In the genomic region with DNA sequence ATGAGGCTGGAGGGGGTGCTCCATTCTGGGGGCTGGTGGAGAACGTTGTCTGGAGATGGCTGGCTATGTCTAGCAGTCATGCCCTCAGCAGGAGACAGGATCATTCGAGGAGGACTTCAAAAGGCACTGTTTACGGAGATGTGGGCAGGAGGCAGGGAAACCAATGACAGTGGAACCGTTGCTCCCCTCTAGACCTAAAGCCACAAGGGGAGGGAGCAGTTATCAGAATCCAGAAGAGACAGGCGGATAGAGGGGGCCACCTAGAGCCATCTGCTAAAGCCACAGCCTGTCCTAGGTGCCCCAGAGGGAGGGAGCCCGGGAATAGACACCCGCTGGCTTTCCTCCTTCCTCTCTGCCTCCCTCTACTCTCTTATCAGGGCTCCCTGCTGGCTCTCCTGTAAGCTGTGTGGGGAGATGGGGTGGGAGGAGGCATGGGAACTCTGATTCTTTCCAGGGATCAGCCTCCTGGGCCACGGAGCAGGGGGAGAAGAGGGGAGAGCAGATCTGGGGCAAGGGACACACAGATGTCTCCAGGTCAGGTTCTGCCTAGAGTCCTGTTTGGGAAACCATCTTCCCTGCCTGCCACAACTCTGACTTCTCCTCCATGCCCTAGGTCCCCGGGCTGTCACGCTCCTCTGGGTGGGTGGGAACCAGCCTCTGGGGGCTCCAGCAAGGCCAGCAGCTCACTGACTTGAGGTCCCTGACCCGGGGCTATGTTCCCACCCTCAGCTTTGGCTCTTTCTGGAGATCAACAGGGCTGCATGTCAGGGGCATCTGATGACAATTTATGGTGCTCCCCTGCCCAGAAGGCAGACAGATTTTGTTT, we compare ENCODE assay signal across 1 cellular context.
TF ChIP-seq lines count a peak whose summit lies in the region.

No MANE protein-coding gene starts in this region.

TF ChIP-seq in HepG2, 621 proteins besides CTCF, POLR2A, EP300 and RAD21 (continued from another document and continues in another):
- TF ChIP-seq, protein P1, sequence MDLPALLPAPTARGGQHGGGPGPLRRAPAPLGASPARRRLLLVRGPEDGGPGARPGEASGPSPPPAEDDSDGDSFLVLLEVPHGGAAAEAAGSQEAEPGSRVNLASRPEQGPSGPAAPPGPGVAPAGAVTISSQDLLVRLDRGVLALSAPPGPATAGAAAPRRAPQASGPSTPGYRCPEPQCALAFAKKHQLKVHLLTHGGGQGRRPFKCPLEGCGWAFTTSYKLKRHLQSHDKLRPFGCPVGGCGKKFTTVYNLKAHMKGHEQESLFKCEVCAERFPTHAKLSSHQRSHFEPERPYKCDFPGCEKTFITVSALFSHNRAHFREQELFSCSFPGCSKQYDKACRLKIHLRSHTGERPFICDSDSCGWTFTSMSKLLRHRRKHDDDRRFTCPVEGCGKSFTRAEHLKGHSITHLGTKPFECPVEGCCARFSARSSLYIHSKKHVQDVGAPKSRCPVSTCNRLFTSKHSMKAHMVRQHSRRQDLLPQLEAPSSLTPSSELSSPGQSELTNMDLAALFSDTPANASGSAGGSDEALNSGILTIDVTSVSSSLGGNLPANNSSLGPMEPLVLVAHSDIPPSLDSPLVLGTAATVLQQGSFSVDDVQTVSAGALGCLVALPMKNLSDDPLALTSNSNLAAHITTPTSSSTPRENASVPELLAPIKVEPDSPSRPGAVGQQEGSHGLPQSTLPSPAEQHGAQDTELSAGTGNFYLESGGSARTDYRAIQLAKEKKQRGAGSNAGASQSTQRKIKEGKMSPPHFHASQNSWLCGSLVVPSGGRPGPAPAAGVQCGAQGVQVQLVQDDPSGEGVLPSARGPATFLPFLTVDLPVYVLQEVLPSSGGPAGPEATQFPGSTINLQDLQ (CRISPR knock-in tag; IDR thresholded peaks at IDR 0.05) = no peak
- 0 out of 2 replicates have a peak, but pooled peaks have one; percentile 29 for TF ChIP-seq ZBTB34 (CRISPR knock-in tag; IDR thresholded peaks at IDR 0.05)
- peak; percentile 50; the same call in 1 of the 2 replicates for TF ChIP-seq ATF2 (CRISPR knock-in tag; IDR thresholded peaks at IDR 0.05)
- 0 out of 2 replicates have a peak, but pooled peaks have one; percentile 1 for TF ChIP-seq ZNF296 (CRISPR knock-in tag; conservative IDR thresholded peaks at IDR 0.05)
- TF ChIP-seq SAP130 (CRISPR knock-in tag; IDR thresholded peaks at IDR 0.05; ENCODE audit: low read depth) = 0 out of 2 replicates have a peak, but pooled peaks have one; percentile 26
- TF ChIP-seq HMGXB3 (CRISPR knock-in tag; IDR thresholded peaks at IDR 0.05; ENCODE audit: borderline replicate concordance) = no peak
- TF ChIP-seq CBX2 (IDR thresholded peaks at IDR 0.05; ENCODE audit: low read depth, low read length) = no peak
- no peak for TF ChIP-seq CBX2 (CRISPR knock-in tag; IDR thresholded peaks at IDR 0.05; ENCODE audit: low read depth)
- TF ChIP-seq, protein P2, sequence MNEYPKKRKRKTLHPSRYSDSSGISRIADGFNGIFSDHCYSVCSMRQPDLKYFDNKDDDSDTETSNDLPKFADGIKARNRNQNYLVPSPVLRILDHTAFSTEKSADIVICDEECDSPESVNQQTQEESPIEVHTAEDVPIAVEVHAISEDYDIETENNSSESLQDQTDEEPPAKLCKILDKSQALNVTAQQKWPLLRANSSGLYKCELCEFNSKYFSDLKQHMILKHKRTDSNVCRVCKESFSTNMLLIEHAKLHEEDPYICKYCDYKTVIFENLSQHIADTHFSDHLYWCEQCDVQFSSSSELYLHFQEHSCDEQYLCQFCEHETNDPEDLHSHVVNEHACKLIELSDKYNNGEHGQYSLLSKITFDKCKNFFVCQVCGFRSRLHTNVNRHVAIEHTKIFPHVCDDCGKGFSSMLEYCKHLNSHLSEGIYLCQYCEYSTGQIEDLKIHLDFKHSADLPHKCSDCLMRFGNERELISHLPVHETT (CRISPR knock-in tag; conservative IDR thresholded peaks at IDR 0.05) = no peak
- no peak for TF ChIP-seq ZNF329 (CRISPR knock-in tag; IDR thresholded peaks at IDR 0.05; ENCODE audit: low read depth)
- no peak for TF ChIP-seq MTF1 (CRISPR knock-in tag; IDR thresholded peaks at IDR 0.05)
- TF ChIP-seq SP5 (CRISPR knock-in tag; IDR thresholded peaks at IDR 0.05; ENCODE audit: borderline replicate concordance, low read depth) = 0 out of 2 replicates have a peak, but pooled peaks have one; percentile 10
- 0 out of 2 replicates have a peak, but pooled peaks have one; percentile 28 for TF ChIP-seq ATF7-NPFF (CRISPR knock-in tag; IDR thresholded peaks at IDR 0.05; ENCODE audit: low read depth)
- TF ChIP-seq KDM2A (CRISPR knock-in tag; IDR thresholded peaks at IDR 0.05; ENCODE audit: borderline replicate concordance, low read depth) = 0 out of 2 replicates have a peak, but pooled peaks have one; percentile 14
- no peak for TF ChIP-seq ZNF432 (CRISPR knock-in tag; IDR thresholded peaks at IDR 0.05; ENCODE audit: borderline replicate concordance)
- no peak for TF ChIP-seq ARID2 (CRISPR knock-in tag; IDR thresholded peaks at IDR 0.05; ENCODE audit: borderline replicate concordance)
- TF ChIP-seq NRL (CRISPR knock-in tag; IDR thresholded peaks at IDR 0.05; ENCODE audit: borderline replicate concordance) = peak; percentile 69; the same call in 1 of the 2 replicates
- no peak for TF ChIP-seq ZNF264 (CRISPR knock-in tag; IDR thresholded peaks at IDR 0.05)
- TF ChIP-seq ZNF597 (CRISPR knock-in tag; IDR thresholded peaks at IDR 0.05) = no peak
- TF ChIP-seq MED13 (CRISPR knock-in tag; IDR thresholded peaks at IDR 0.05) = 0 out of 2 replicates have a peak, but pooled peaks have one; percentile 23
- TF ChIP-seq HOMEZ (CRISPR knock-in tag; IDR thresholded peaks at IDR 0.05; ENCODE audit: low read depth) = 0 out of 2 replicates have a peak, but pooled peaks have one; percentile 21
- 0 out of 2 replicates have a peak, but pooled peaks have one; percentile 3 for TF ChIP-seq KAT2B (IDR thresholded peaks at IDR 0.05; ENCODE audit: borderline replicate concordance, low read depth, low read length)
- no peak for TF ChIP-seq JUND (CRISPR knock-in tag; IDR thresholded peaks at IDR 0.05)
- 0 out of 2 replicates have a peak, but pooled peaks have one; percentile 25 for TF ChIP-seq TCF7 (IDR thresholded peaks at IDR 0.05; ENCODE audit: low read depth)
- TF ChIP-seq ZNF354B (CRISPR knock-in tag; IDR thresholded peaks at IDR 0.05) = 0 out of 2 replicates have a peak, but pooled peaks have one; percentile 51
- 0 out of 2 replicates have a peak, but pooled peaks have one; percentile 42 for TF ChIP-seq SNAPC2 (CRISPR knock-in tag; IDR thresholded peaks at IDR 0.05)
- no peak for TF ChIP-seq SNAI1 (CRISPR knock-in tag; IDR thresholded peaks at IDR 0.05; ENCODE audit: borderline replicate concordance)
- TF ChIP-seq, protein P3, sequence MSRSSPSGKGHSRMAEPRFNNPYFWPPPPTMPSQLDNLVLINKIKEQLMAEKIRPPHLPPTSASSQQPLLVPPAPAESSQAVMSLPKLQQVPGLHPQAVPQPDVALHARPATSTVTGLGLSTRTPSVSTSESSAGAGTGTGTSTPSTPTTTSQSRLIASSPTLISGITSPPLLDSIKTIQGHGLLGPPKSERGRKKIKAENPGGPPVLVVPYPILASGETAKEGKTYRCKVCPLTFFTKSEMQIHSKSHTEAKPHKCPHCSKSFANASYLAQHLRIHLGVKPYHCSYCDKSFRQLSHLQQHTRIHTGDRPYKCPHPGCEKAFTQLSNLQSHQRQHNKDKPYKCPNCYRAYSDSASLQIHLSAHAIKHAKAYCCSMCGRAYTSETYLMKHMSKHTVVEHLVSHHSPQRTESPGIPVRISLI (CRISPR knock-in tag; IDR thresholded peaks at IDR 0.05; ENCODE audit: borderline replicate concordance) = no peak
- TF ChIP-seq ZNF558 (CRISPR knock-in tag; IDR thresholded peaks at IDR 0.05; ENCODE audit: borderline replicate concordance) = peak; percentile 39; the same call in 1 of the 2 replicates
- no peak for TF ChIP-seq ZNF143 (CRISPR knock-in tag; IDR thresholded peaks at IDR 0.05)
- no peak for TF ChIP-seq HNF4G (IDR thresholded peaks at IDR 0.05; ENCODE audit: borderline replicate concordance, low read depth, low read length)
- no peak for TF ChIP-seq HNF4G (CRISPR knock-in tag; IDR thresholded peaks at IDR 0.05; ENCODE audit: borderline replicate concordance, low read depth)
- TF ChIP-seq PATZ1 (CRISPR knock-in tag; IDR thresholded peaks at IDR 0.05) = peak; percentile 53
